8 cellular contexts compared by ENCODE assay signal in genomic region chr16:87856796-87857228, GRCh38. TPM values are rescaled to one million over a fixed set of nuclear protein-coding genes. Genes with fewer than 3 reads are reported as not detected.
DNase-seq lines count a peak whose midpoint lies in the region; ATAC-seq and FAIRE-seq lines count a peak whose summit lies in the region.

No MANE protein-coding gene starts in this region.

- H3K4me1 ChIP-seq in SJSA1 (replicated peaks) (peaks cover 94% of the 10 kb centered on the region), esophagus (ENCODE audit: control insufficient read depth in 2 of 2, insufficient read depth in 2 of 2, low read length in 1 of 2) (peaks cover 11 to 42% of the 10 kb centered on the region in 2 donors), small intestine (ENCODE audit: control insufficient read depth in 2 of 2, insufficient read depth in 1 of 2, low read depth in 1 of 2, low read length in 1 of 2) (peaks cover 0 to 16% of the 10 kb centered on the region in 2 donors)

- 45 to 72% methylated on average over 15 of the region's 15 CpGs for WGBS in esophagus, 2 donors
- 84 to 86% (median 86%) methylated on average over 12 to 15 of the region's 15 CpGs for WGBS in small intestine, 3 donors

- DNase-seq in ELR (ENCODE audit: low read depth): peak; percentile 54
- no peak for DNase-seq in SJSA1 (ENCODE audit: low read depth in 1 of 2, low spot score in 2 of 2)
- DNase-seq in small intestine: no peak
- DNase-seq in sciatic nerve (ENCODE audit: low spot score): no peak
- DNase-seq in activated CD4-positive, CD25-positive, alpha-beta regulatory T cell treated with anti-CD3 and anti-CD28 coated beads, Interleukin-2, amount 50 U/mL, for 72 hours: no peak
- DNase-seq in hypothalamus (lab: John Stamatoyannopoulos, UW): no peak

- intact Hi-C loops in sciatic nerve (cut with DNase I): no loop called here

- H3K4me3 ChIP-seq in SJSA1 (no peak overlapping the region), esophagus (ENCODE audit: low read depth in 1 of 2, low read length in 2 of 2) (no peak overlapping the region), small intestine (ENCODE audit: low read depth in 1 of 2, low read length in 2 of 2) (peak overlapping the region in 1 of 2 donors; percentile 26)

- no peaks in the 10 kb centered on the region for H3K27me3 ChIP-seq in SJSA1 (replicated peaks)
- H3K27me3 ChIP-seq in esophagus (ENCODE audit: control insufficient read depth in 1 of 2, insufficient read depth in 2 of 2, low read length in 2 of 2): no peaks in the 10 kb centered on the region
- no peaks in the 10 kb centered on the region for H3K27me3 ChIP-seq in small intestine (ENCODE audit: control insufficient read depth in 2 of 2, insufficient read depth in 2 of 2, low read length in 2 of 2)

- H3K36me3 ChIP-seq in SJSA1: peaks cover 78% of the 10 kb centered on the region
- no peaks in the 10 kb centered on the region for H3K36me3 ChIP-seq in esophagus (ENCODE audit: control insufficient read depth in 2 of 2, insufficient read depth in 2 of 2, low read length in 1 of 2)
- H3K36me3 ChIP-seq in small intestine (ENCODE audit: control insufficient read depth in 2 of 2, insufficient read depth in 2 of 2, low read length in 2 of 2): no peaks in the 10 kb centered on the region

- no peak for FAIRE-seq in small intestine (lab: Jason Lieb, UNC)

- H3K27ac ChIP-seq in SJSA1 (peak overlapping the region; percentile 56), esophagus (ENCODE audit: low read depth in 2 of 2, low read length in 1 of 2) (peak overlapping the region; percentile 77 to 83), small intestine (ENCODE audit: low read depth in 1 of 2, low read length in 1 of 2) (peak overlapping the region; percentile 73 to 94)

- ATAC-seq in sciatic nerve (no peak), GM21723 (IDR thresholded peaks at IDR 0.05; ENCODE audit: unreplicated experiment) (no peak)

- H3K9me3 ChIP-seq in SJSA1 (replicated peaks) (no peaks in the 10 kb centered on the region), esophagus (ENCODE audit: control insufficient read depth in 2 of 2, insufficient read depth in 1 of 2, low read depth in 1 of 2, low read length in 1 of 2) (no peaks in the 10 kb centered on the region), small intestine (ENCODE audit: control insufficient read depth, low read depth) (no peaks in the 10 kb centered on the region)

RNA-seq across cellular contexts. Expression of gene SLC7A5, which starts 12.5 kb away (rescaled TPM):
- total RNA-seq in SJSA1 (2014; rRNA removed; shearing (Covaris generic)): 187 and 238 TPM in 2 replicates
- polyA plus RNA-seq in esophagus: 100 to 1,000 TPM; 117 to 138 TPM
- 10 to 100 TPM in 1 of 3 donors, 1 to 10 TPM in 2; 3.6 to 82.2 (median 4.1) TPM for polyA plus RNA-seq in small intestine
- total RNA-seq in sciatic nerve: 11.5 TPM

Comparison
In these comparisons a context has a peak if more than half of its experiments do, and no peak if none do; other contexts are left out.
1. RNA of gene SLC7A5, which starts 12.5 kb away (total RNA-seq): 187 to 238 TPM in SJSA1; 11.5 TPM in sciatic nerve (single experiment); every median in the first group is over 10 times any median in the second.
2. Peak in every context shown above with its lines, with median percentiles within 50 percentile points of each other: H3K27ac ChIP-seq.